8 cellular contexts compared by ENCODE assay signal in genomic region chr16:21521390-21522143, GRCh38.
DNase-seq lines count a peak whose midpoint lies in the region; FAIRE-seq and TF ChIP-seq lines count a peak whose summit lies in the region.
"Not testable (repeated sequence)": the region's sequence is repeated elsewhere in the genome, so short reads cannot be mapped to it uniquely, and the experiment has no call there.

No MANE protein-coding gene starts in this region.

- not testable (repeated sequence) for H3K4me1 ChIP-seq in HEK293 (ENCODE audit: control insufficient read depth, insufficient read depth, low read length); iPS DF 6.9 (ENCODE audit: control insufficient read depth, insufficient read depth, low read length); small intestine (ENCODE audit: control insufficient read depth in 2 of 2, insufficient read depth in 1 of 2, low read depth in 1 of 2, low read length in 1 of 2)

- H3K4me3 ChIP-seq in HEK293 (ENCODE audit: low read depth, low read length), result peak overlapping the region; percentile 23
- peak overlapping the region; percentile 22; the same call in 1 of the 2 replicates for H3K4me3 ChIP-seq in iPS DF 6.9 (ENCODE audit: low read length)
- not testable (repeated sequence) for H3K4me3 ChIP-seq in small intestine (ENCODE audit: low read depth in 1 of 2, low read length in 2 of 2)

- not testable (repeated sequence) for TF ChIP-seq CTCF in HEK293 (tag by site-specific recombination; IDR thresholded peaks at IDR 0.05)

- H3K9me3 ChIP-seq in HEK293 (ENCODE audit: control insufficient read depth, insufficient read depth, low read depth, low read length); iPS DF 6.9 (ENCODE audit: control insufficient read depth, insufficient read depth, low read length); small intestine (ENCODE audit: control insufficient read depth, low read depth): not testable (repeated sequence)

- CTCF ChIA-PET in HEK293 (lab: Yijun Ruan, JAX), result not testable (repeated sequence)

- POLR2A ChIA-PET in HEK293 (lab: Yijun Ruan, JAX), result not testable (repeated sequence)

- H3K36me3 ChIP-seq in HEK293 (ENCODE audit: control insufficient read depth in 2 of 2, insufficient read depth in 1 of 2, low read length in 2 of 2); iPS DF 6.9 (ENCODE audit: control insufficient read depth, insufficient read depth, low read length); small intestine (ENCODE audit: control insufficient read depth in 2 of 2, insufficient read depth in 2 of 2, low read length in 2 of 2): not testable (repeated sequence)

- not testable (repeated sequence) for FAIRE-seq in small intestine (lab: Jason Lieb, UNC)

- H3K27me3 ChIP-seq in iPS DF 6.9 (ENCODE audit: control insufficient read depth, insufficient read depth, low read length); small intestine (ENCODE audit: control insufficient read depth in 2 of 2, insufficient read depth in 2 of 2, low read length in 2 of 2): not testable (repeated sequence)

- DNase-seq in AG20443 (ENCODE audit: low spot score) (peak; percentile 45), NCI-H69 (lab: John Stamatoyannopoulos, UW) (peak; percentile 93), ecto neural progenitor cell (ENCODE audit: low spot score) (peak; percentile 91), iPS DF 6.9 (ENCODE audit: low read depth, low spot score) (peak; percentile 63), myocyte (ENCODE audit: low read depth) (peak; percentile 84), small intestine (peak; percentile 54)
- DNase-seq in activated CD8-positive, alpha-beta memory T cell treated with anti-CD3 and anti-CD28 coated beads for 24 hours, result peak; percentile 75

- WGBS in iPS DF 6.9 (ENCODE audit: insufficient coverage, insufficient read length), result no CpG with 5 or more reads among the region's 24 CpGs
- 23 to 51% (median 43%) methylated on average over 21 to 24 of the region's 24 CpGs for WGBS in small intestine, 3 donors

- H3K27ac ChIP-seq in HEK293 (ENCODE audit: extremely low read depth, low read depth, low read length); iPS DF 6.9 (ENCODE audit: low read length); small intestine (ENCODE audit: low read depth in 1 of 2, low read length in 1 of 2): not testable (repeated sequence)

TF ChIP-seq in HEK293, 187 proteins besides CTCF, POLR2A, EP300 and RAD21:
- TF ChIP-seq ZBTB17 (tag by site-specific recombination; IDR thresholded peaks at IDR 0.05) (peak; percentile 43; the same call in 1 of the 2 replicates), ZBTB8A (tag by site-specific recombination; IDR thresholded peaks at IDR 0.05) (peak; percentile 30; the same call in 1 of the 2 replicates), GLIS2 (tag by site-specific recombination; IDR thresholded peaks at IDR 0.05) (peak; percentile 46), ZNF341 (tag by site-specific recombination; IDR thresholded peaks at IDR 0.05; ENCODE audit: low read depth) (peak; percentile 34; the same call in 1 of the 2 replicates), ZNF600 (tag by site-specific recombination; IDR thresholded peaks at IDR 0.05) (peak; percentile 79), IKZF3 (tag by site-specific recombination; IDR thresholded peaks at IDR 0.05) (peak; percentile 24; the same call in 1 of the 2 replicates), GLIS1 (tag by site-specific recombination; IDR thresholded peaks at IDR 0.05) (peak; percentile 69), ZBTB26 (tag by site-specific recombination; optimal IDR thresholded peaks at IDR 0.05) (peak; percentile 20), ZNF335 (tag by site-specific recombination; conservative IDR thresholded peaks at IDR 0.05) (peak; percentile 28; the same call in 1 of the 2 replicates), SCRT2 (tag by site-specific recombination; IDR thresholded peaks at IDR 0.05) (peak; percentile 68), ZIC2 (tag by site-specific recombination; IDR thresholded peaks at IDR 0.05) (peak; percentile 91)
